20 cellular contexts compared by ENCODE assay signal in genomic region chr6:82419859-82420258, GRCh38.
DNase-seq lines count a peak whose midpoint lies in the region; ATAC-seq and TF ChIP-seq lines count a peak whose summit lies in the region.
"Had no signal": no experiment of that assay in that cellular context is flagged by ENCODE, and none has a peak within 500 bp of the region (broad histone marks: within the 10 kb centered on the region; RNA-seq: fewer than 3 reads in every experiment).

No MANE protein-coding gene starts in this region.

- H3K27me3 ChIP-seq in adipocyte (replicated peaks; ENCODE audit: control insufficient read depth, insufficient read depth, low read length) (no peaks in the 10 kb centered on the region), WERI-Rb-1 (ENCODE audit: insufficient read depth, low read depth, severe bottlenecking) (no peaks in the 10 kb centered on the region)
- H3K27me3 ChIP-seq: SJSA1 had no signal

- DNase-seq in AG08395 (ENCODE audit: low spot score) (peak; percentile 35), adipocyte (ENCODE audit: low read depth) (peak; percentile 8), GM19240 (ENCODE audit: insufficient read length, low spot score) (no peak), WERI-Rb-1 (no peak), NCI-H146 (lab: John Stamatoyannopoulos, UW) (no peak), COLO668 (lab: John Stamatoyannopoulos, UW; ENCODE audit: unreplicated experiment) (no peak)
- DNase-seq: activated CD4-positive, alpha-beta T cell treated with anti-CD3 and anti-CD28 coated beads, Interleukin-2, amount 10 ng/mL, durations not matched to agents 7 days and 5 days; effector CD4-positive, alpha-beta T cell; EL; H7; NCI-H1048; NCI-H2081 treated with DMSO at 0.1 percent for 48 hours had no signal

- H3K27ac ChIP-seq in WERI-Rb-1 = no peak overlapping the region
- H3K27ac ChIP-seq: C4-2B, prostate gland, SJSA1 had no signal

- no peak overlapping the region for H3K9ac ChIP-seq in adipocyte (ENCODE audit: low read length)

- H3K9me3 ChIP-seq in adipocyte (ENCODE audit: control insufficient read depth, low read length) (no peaks in the 10 kb centered on the region), WERI-Rb-1 (ENCODE audit: severe bottlenecking) (no peaks in the 10 kb centered on the region)
- H3K9me3 ChIP-seq: prostate gland, SJSA1 had no signal

- no peaks in the 10 kb centered on the region for H3K36me3 ChIP-seq in adipocyte (ENCODE audit: control insufficient read depth, insufficient read depth, low read length, severe bottlenecking)
- no peaks in the 10 kb centered on the region for H3K36me3 ChIP-seq in WERI-Rb-1
- H3K36me3 ChIP-seq: prostate gland, SJSA1 had no signal

- peaks cover 11% of the 10 kb centered on the region for H3K4me1 ChIP-seq in adipocyte (ENCODE audit: control insufficient read depth, insufficient read depth, low read length)
- H3K4me1 ChIP-seq: prostate gland had no signal

- H3K4me3 ChIP-seq in adipocyte (ENCODE audit: low read length) (no peak overlapping the region), WERI-Rb-1 (ENCODE audit: low read depth, low read length) (no peak overlapping the region)
- H3K4me3 ChIP-seq: prostate gland, SJSA1 had no signal

- TF ChIP-seq CTCF in WERI-Rb-1 (IDR thresholded peaks at IDR 0.05; ENCODE audit: low read depth, low read length) = no peak

- peak; percentile 39 for ATAC-seq in GM18870 (IDR thresholded peaks at IDR 0.05; ENCODE audit: unreplicated experiment)
- ATAC-seq in HG02973 (IDR thresholded peaks at IDR 0.05; ENCODE audit: unreplicated experiment) = peak; percentile 31
- ATAC-seq: activated naive CD4-positive, alpha-beta T cell treated with anti-CD3 and anti-CD28 coated beads, Interleukin-2, amount 50 U/mL, for 72 hours; activated T-helper 17 cell treated with anti-CD3 and anti-CD28 coated beads, Interleukin-2, amount 50 U/mL, for 72 hours; esophagus mucosa had no signal

Comparison
In these comparisons a context has a peak if more than half of its experiments do, and no peak if none do; other contexts are left out.
1. DNase-seq: peak in AG08395 (single experiment) and adipocyte (single experiment); none in GM19240 (single experiment), WERI-Rb-1 (single experiment), NCI-H146 (single experiment) and COLO668 (single experiment).